In the genomic region with DNA sequence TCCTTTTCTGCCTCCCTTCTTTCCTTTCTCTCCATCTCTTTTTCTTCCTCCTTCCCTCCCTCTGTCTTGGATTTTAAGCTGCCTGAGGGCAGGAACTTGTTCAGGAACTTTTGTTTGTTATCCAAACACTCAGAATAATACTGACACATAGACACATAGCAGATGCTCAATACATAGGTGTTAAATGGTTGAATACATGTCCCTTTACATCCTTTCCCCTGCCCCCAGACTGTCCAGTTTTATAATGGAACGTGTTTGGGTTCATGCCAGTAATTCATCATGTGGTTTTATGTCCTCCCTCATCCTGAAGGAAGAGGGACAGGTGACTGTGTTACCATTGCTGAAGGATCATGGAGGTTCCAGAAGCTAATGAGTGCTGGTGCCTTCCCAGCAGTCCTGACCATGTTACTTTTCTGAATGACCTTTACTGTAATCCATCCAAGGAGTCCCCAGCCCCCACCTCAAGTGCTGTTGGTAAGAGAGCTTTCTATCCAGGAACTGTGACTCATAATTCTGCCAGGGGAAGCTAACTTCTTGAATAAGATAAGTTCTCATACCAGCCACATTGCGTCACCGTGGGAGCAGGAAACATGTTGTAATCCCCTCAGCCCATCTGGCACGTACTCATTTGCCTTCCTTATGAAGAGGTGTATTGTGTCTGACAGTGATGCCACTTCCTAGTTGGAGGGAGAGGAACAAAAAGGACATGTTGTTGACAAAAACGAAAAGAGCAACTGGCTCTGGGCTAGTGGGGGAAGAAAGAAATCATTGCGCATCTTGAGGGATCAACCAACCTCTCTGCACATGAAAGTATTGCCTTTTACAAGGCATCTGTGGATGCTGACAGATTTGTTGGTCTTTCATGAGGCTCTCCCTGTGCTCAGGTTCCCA, we compare ENCODE assay signal across 8 cellular contexts. TPM values are rescaled to one million over a fixed set of nuclear protein-coding genes. Genes with fewer than 3 reads are reported as not detected.
A peak's percentile ranks its signal among the peaks of the same experiment; 100 is the strongest.
DNase-seq lines count a peak whose midpoint lies in the region; ATAC-seq and TF ChIP-seq lines count a peak whose summit lies in the region.

No MANE protein-coding gene starts in this region.

- H3K9me3 ChIP-seq in right lobe of liver: no peaks in the 10 kb centered on the region

- peaks cover 0 to 28% (median 13%) of the 10 kb centered on the region in 4 donors for H3K4me1 ChIP-seq in right lobe of liver

- no peaks in the 10 kb centered on the region for H3K27me3 ChIP-seq in right lobe of liver

- peaks cover 0 to 4% (median 0%) of the 10 kb centered on the region in 4 donors for H3K36me3 ChIP-seq in right lobe of liver

- POLR2A ChIA-PET in T-cell (lab: Charles Lee): interaction anchor here in 1 of 2 donors (0.5 kb wide), 1 partner anchor 350 kb away, joined by 5 read pairs; no protein-coding TSS in a partner anchor

- no peaks in the 10 kb centered on the region for H3K9me3 Mint-ChIP-seq in T-cell

- TF ChIP-seq CTCF in coronary artery (IDR thresholded peaks at IDR 0.05) (no peak), right lobe of liver (IDR thresholded peaks at IDR 0.05) (no peak)

- CTCF ChIA-PET in T-cell (lab: Charles Lee): no interaction called here

- H3K4me3 ChIP-seq in coronary artery: no peak overlapping the region
- no peak overlapping the region for H3K4me3 ChIP-seq in right lobe of liver

- H3K27ac ChIP-seq in coronary artery: peak overlapping the region in 1 of 2 donors; percentile 52
- peak overlapping the region; percentile 46 to 78 (median 73) for H3K27ac ChIP-seq in right lobe of liver

- TF ChIP-seq POLR2A in right lobe of liver (IDR thresholded peaks at IDR 0.05): peak; percentile 39

- WGBS in right lobe of liver (ENCODE audit: insufficient coverage, low coverage, low lambda C conversion rate, missing lambda C conversion rate): 35% methylated on average over 6 of the region's 6 CpGs

- no peaks in the 10 kb centered on the region for H3K27me3 Mint-ChIP-seq in T-cell

- no peak overlapping the region for H3K4me3 Mint-ChIP-seq in T-cell

- intact Hi-C loops in right lobe of liver (cut with DNase I): no loop called here

- H3K36me3 Mint-ChIP-seq in T-cell: peaks cover 53% of the 10 kb centered on the region

- peaks cover 2 to 5% (median 4%) of the 10 kb centered on the region in 3 donors for H3K4me1 Mint-ChIP-seq in T-cell

- DNase-seq in AML-193 (lab: John Stamatoyannopoulos, UW) (peak; percentile 100), HS-27A (ENCODE audit: low read depth) (peak; percentile 99), T-cell (peak in 19 of 34 experiments; percentile 1 to 52 (median 11)), coronary artery (ENCODE audit: low spot score) (peak; percentile 87), right lobe of liver (peak; percentile 78 to 88 (median 80))
- DNase-seq in stimulated activated CD8-positive, alpha-beta memory T cell treated with anti-CD3 and anti-CD28 coated beads, Interleukin-2, amount 100 ng/mL, for 48 hours (ENCODE audit: low read depth in 2 of 2): peak; percentile 40 to 71

- ATAC-seq in T-cell (replicated peaks in 1 of 4) (no peak), right lobe of liver (peak; percentile 80 to 85 (median 84)), HG03175 (IDR thresholded peaks at IDR 0.05; ENCODE audit: unreplicated experiment) (no peak), GM18511 (IDR thresholded peaks at IDR 0.05; ENCODE audit: unreplicated experiment) (no peak)

- H3K27ac Mint-ChIP-seq in T-cell: no peak overlapping the region

RNA-seq across cellular contexts. Expression of a gene that starts 52.4 kb away (rescaled TPM):
- 10 to 100 TPM in 2 of 5 donors, 1 to 10 TPM in 3; 8.6 to 14.5 (median 9.9) TPM for total RNA-seq in T-cell
- 100 to 1,000 TPM in 1 of 6 experiments, 10 to 100 TPM in 5; 44.6 to 142 (median 60.5) TPM for total RNA-seq in right lobe of liver

Comparison
In these comparisons a context has a peak if more than half of its experiments do, and no peak if none do; other contexts are left out.
1. DNase-seq: peak in every context shown above with its lines; median percentile 100 in AML-193; 99 in HS-27A; 87 in coronary artery; 80 in right lobe of liver; 56 in stimulated activated CD8-positive, alpha-beta memory T cell treated with anti-CD3 and anti-CD28 coated beads, Interleukin-2, amount 100 ng/mL, for 48 hours; 11 in T-cell.
2. ATAC-seq: peak in right lobe of liver (4 of 4); none in T-cell (0 of 4), HG03175 (single experiment) and GM18511 (single experiment).